Comparison of ENCODE assay signal across 1 cellular context in the genomic region with DNA sequence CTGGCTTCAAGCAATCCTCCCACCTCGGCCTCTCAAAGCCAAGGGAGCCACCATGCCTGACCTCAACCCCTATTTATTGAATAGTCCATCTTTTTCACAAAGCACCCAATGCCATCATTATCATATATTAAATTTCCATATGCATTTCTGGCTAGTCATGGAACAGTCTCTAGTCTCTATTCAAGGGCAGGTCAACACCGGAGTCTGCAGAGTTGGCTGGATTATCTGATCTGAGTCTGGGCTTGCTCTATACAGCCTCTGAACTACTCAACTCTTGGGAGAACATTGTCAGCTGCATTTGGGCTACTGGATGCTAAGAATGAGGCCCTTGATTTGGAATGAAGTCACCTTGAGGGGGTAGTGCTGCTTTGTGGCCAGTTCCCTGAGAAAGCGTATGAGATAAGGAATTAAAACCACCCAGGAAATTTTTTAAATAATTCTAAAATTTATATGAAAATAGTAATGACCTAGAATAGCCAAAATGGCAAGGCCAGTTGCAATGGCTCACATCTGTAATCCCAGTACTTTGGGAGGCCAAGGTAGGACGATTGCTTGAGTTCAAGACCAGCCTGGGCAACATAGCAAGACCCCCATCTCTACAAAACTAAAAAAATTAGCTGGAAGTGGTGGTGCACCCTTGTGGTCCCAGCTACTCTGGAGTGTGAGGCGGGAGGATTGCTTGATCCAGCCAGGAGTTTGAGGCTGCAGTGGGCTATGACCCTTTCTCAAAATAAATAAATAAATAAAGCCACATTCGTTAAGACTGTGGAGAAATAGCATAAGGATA.
TF ChIP-seq lines count a peak whose summit lies in the region.

No MANE protein-coding gene starts in this region.

TF ChIP-seq in K562, 482 proteins besides CTCF, POLR2A, EP300 and RAD21:
- 0 out of 2 replicates have a peak, but pooled peaks have one; percentile 7 for TF ChIP-seq ARID3A (IDR thresholded peaks at IDR 0.05; ENCODE audit: borderline replicate concordance, low read depth, low read length)
- TF ChIP-seq NR2C2 (CRISPR knock-in tag; IDR thresholded peaks at IDR 0.05), result no peak
- 0 out of 2 replicates have a peak, but pooled peaks have one; percentile 28 for TF ChIP-seq NR2C2 (tag; IDR thresholded peaks at IDR 0.05)
- 0 out of 2 replicates have a peak, but pooled peaks have one; percentile 1 for TF ChIP-seq ARID1B (IDR thresholded peaks at IDR 0.05)
- peak; percentile 70 for TF ChIP-seq ZNF121 (CRISPR knock-in tag; conservative IDR thresholded peaks at IDR 0.05)
- TF ChIP-seq ARNT (IDR thresholded peaks at IDR 0.05), result no peak
- TF ChIP-seq AFF4 (CRISPR knock-in tag; IDR thresholded peaks at IDR 0.05), result no peak
- TF ChIP-seq, protein P1, sequence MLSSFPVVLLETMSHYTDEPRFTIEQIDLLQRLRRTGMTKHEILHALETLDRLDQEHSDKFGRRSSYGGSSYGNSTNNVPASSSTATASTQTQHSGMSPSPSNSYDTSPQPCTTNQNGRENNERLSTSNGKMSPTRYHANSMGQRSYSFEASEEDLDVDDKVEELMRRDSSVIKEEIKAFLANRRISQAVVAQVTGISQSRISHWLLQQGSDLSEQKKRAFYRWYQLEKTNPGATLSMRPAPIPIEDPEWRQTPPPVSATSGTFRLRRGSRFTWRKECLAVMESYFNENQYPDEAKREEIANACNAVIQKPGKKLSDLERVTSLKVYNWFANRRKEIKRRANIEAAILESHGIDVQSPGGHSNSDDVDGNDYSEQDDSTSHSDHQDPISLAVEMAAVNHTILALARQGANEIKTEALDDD (IDR thresholded peaks at IDR 0.05), result peak; percentile 89
- TF ChIP-seq ZNF436 (CRISPR knock-in tag; IDR thresholded peaks at IDR 0.05), result no peak
- peak; percentile 36 for TF ChIP-seq RBM25 (IDR thresholded peaks at IDR 0.05; ENCODE audit: low read depth, low read length, severe bottlenecking)
- no peak for TF ChIP-seq SP1 (CRISPR knock-in tag; IDR thresholded peaks at IDR 0.05)
- no peak for TF ChIP-seq TEAD1 (CRISPR knock-in tag; IDR thresholded peaks at IDR 0.05)
- no peak for TF ChIP-seq ZNF212 (CRISPR knock-in tag; IDR thresholded peaks at IDR 0.05)
- peak; percentile 69 for TF ChIP-seq NFE2 (IDR thresholded peaks at IDR 0.05; ENCODE audit: low read depth)
- no peak for TF ChIP-seq HNRNPUL1 (IDR thresholded peaks at IDR 0.05; ENCODE audit: low read length)
- TF ChIP-seq THRB (CRISPR knock-in tag; conservative IDR thresholded peaks at IDR 0.05), result no peak
- TF ChIP-seq MYBL2 (IDR thresholded peaks at IDR 0.05; ENCODE audit: low read depth), result no peak
- no peak for TF ChIP-seq MYBL2 (CRISPR knock-in tag; IDR thresholded peaks at IDR 0.05; ENCODE audit: borderline replicate concordance)
- TF ChIP-seq KDM1A (IDR thresholded peaks at IDR 0.05), result peak in 1 of 2 experiments; percentile 11; a peak in 1 of 4 replicates
- peak; percentile 28; the same call in 1 of the 2 replicates for TF ChIP-seq ZNF316 (IDR thresholded peaks at IDR 0.05)
- TF ChIP-seq CBFA2T2 (conservative IDR thresholded peaks at IDR 0.05), result no peak
- no peak for TF ChIP-seq NONO (IDR thresholded peaks at IDR 0.05; ENCODE audit: low read depth in 2 of 2, low read length in 1 of 2)
- TF ChIP-seq, protein P2, sequence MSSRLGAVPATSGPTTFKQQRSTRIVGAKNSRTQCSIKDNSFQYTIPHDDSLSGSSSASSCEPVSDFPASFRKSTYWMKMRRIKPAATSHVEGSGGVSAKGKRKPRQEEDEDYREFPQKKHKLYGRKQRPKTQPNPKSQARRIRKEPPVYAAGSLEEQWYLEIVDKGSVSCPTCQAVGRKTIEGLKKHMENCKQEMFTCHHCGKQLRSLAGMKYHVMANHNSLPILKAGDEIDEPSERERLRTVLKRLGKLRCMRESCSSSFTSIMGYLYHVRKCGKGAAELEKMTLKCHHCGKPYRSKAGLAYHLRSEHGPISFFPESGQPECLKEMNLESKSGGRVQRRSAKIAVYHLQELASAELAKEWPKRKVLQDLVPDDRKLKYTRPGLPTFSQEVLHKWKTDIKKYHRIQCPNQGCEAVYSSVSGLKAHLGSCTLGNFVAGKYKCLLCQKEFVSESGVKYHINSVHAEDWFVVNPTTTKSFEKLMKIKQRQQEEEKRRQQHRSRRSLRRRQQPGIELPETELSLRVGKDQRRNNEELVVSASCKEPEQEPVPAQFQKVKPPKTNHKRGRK (tag; IDR thresholded peaks at IDR 0.05), result no peak
- TF ChIP-seq MAFG (tag; conservative IDR thresholded peaks at IDR 0.05), result peak; percentile 52
- TF ChIP-seq EP400 (IDR thresholded peaks at IDR 0.05), result 0 out of 2 replicates have a peak, but pooled peaks have one; percentile 4
- TF ChIP-seq ARID2 (IDR thresholded peaks at IDR 0.05), result no peak
- no peak for TF ChIP-seq DMBX1 (CRISPR knock-in tag; IDR thresholded peaks at IDR 0.05; ENCODE audit: borderline replicate concordance)
- TF ChIP-seq, protein P3, sequence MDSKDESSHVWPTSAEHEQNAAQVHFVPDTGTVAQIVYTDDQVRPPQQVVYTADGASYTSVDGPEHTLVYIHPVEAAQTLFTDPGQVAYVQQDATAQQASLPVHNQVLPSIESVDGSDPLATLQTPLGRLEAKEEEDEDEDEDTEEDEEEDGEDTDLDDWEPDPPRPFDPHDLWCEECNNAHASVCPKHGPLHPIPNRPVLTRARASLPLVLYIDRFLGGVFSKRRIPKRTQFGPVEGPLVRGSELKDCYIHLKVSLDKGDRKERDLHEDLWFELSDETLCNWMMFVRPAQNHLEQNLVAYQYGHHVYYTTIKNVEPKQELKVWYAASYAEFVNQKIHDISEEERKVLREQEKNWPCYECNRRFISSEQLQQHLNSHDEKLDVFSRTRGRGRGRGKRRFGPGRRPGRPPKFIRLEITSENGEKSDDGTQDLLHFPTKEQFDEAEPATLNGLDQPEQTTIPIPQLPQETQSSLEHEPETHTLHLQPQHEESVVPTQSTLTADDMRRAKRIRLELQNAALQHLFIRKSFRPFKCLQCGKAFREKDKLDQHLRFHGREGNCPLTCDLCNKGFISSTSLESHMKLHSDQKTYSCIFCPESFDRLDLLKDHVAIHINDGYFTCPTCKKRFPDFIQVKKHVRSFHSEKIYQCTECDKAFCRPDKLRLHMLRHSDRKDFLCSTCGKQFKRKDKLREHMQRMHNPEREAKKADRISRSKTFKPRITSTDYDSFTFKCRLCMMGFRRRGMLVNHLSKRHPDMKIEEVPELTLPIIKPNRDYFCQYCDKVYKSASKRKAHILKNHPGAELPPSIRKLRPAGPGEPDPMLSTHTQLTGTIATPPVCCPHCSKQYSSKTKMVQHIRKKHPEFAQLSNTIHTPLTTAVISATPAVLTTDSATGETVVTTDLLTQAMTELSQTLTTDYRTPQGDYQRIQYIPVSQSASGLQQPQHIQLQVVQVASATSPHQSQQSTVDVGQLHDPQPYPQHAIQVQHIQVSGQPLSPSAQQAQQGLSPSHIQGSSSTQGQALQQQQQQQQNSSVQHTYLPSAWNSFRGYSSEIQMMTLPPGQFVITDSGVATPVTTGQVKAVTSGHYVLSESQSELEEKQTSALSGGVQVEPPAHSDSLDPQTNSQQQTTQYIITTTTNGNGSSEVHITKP (IDR thresholded peaks at IDR 0.05; ENCODE audit: partially characterized antibody), result no peak
